In the genomic region with DNA sequence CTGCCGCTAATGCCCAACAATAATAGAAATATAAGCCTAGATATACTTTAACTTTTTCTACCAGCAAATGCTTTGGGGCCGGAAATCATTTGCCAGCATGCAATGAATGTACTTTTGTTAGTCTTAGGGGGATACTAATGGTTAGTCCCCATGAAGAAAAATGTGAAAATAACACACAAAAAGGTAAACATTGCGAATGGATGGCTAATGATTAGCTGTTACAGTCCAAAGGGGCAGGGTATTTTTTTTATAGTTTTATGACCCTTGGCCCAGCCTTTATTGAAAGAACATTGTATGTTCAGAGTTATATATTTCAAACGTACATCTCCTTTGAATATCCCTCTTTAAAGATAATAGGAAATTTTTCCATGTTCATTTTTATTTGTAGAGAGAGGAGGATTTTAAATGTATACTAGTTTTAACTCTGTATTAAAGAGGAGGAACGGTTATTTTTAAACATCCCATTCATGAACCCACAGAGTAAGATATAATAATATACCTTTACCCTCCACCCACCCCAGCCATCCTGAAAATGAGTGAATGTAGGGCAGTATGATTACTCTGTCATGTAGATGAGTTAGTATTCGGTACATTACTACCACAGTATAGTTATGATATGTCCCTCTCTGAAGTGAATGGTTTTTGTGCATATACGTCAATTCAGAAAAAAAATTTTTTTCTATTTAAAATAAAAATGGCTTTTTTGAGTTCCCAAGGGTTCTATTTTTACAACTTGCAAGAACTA, we compare ENCODE assay signal across 1 cellular context.
TF ChIP-seq lines count a peak whose summit lies in the region.

No MANE protein-coding gene starts in this region.

TF ChIP-seq in HepG2, 621 proteins besides CTCF, POLR2A, EP300 and RAD21 (continued from another document and continues in another):
- TF ChIP-seq, protein P1, sequence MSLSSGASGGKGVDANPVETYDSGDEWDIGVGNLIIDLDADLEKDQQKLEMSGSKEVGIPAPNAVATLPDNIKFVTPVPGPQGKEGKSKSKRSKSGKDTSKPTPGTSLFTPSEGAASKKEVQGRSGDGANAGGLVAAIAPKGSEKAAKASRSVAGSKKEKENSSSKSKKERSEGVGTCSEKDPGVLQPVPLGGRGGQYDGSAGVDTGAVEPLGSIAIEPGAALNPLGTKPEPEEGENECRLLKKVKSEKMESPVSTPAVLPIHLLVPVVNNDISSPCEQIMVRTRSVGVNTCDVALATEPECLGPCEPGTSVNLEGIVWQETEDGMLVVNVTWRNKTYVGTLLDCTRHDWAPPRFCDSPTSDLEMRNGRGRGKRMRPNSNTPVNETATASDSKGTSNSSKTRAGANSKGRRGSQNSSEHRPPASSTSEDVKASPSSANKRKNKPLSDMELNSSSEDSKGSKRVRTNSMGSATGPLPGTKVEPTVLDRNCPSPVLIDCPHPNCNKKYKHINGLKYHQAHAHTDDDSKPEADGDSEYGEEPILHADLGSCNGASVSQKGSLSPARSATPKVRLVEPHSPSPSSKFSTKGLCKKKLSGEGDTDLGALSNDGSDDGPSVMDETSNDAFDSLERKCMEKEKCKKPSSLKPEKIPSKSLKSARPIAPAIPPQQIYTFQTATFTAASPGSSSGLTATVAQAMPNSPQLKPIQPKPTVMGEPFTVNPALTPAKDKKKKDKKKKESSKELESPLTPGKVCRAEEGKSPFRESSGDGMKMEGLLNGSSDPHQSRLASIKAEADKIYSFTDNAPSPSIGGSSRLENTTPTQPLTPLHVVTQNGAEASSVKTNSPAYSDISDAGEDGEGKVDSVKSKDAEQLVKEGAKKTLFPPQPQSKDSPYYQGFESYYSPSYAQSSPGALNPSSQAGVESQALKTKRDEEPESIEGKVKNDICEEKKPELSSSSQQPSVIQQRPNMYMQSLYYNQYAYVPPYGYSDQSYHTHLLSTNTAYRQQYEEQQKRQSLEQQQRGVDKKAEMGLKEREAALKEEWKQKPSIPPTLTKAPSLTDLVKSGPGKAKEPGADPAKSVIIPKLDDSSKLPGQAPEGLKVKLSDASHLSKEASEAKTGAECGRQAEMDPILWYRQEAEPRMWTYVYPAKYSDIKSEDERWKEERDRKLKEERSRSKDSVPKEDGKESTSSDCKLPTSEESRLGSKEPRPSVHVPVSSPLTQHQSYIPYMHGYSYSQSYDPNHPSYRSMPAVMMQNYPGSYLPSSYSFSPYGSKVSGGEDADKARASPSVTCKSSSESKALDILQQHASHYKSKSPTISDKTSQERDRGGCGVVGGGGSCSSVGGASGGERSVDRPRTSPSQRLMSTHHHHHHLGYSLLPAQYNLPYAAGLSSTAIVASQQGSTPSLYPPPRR (CRISPR knock-in tag; IDR thresholded peaks at IDR 0.05; ENCODE audit: borderline replicate concordance), result peak; percentile 65; the same call in 1 of the 2 replicates
- TF ChIP-seq, protein P2, sequence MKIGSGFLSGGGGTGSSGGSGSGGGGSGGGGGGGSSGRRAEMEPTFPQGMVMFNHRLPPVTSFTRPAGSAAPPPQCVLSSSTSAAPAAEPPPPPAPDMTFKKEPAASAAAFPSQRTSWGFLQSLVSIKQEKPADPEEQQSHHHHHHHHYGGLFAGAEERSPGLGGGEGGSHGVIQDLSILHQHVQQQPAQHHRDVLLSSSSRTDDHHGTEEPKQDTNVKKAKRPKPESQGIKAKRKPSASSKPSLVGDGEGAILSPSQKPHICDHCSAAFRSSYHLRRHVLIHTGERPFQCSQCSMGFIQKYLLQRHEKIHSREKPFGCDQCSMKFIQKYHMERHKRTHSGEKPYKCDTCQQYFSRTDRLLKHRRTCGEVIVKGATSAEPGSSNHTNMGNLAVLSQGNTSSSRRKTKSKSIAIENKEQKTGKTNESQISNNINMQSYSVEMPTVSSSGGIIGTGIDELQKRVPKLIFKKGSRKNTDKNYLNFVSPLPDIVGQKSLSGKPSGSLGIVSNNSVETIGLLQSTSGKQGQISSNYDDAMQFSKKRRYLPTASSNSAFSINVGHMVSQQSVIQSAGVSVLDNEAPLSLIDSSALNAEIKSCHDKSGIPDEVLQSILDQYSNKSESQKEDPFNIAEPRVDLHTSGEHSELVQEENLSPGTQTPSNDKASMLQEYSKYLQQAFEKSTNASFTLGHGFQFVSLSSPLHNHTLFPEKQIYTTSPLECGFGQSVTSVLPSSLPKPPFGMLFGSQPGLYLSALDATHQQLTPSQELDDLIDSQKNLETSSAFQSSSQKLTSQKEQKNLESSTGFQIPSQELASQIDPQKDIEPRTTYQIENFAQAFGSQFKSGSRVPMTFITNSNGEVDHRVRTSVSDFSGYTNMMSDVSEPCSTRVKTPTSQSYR (CRISPR knock-in tag; IDR thresholded peaks at IDR 0.05; ENCODE audit: borderline replicate concordance), result peak; percentile 46; the same call in 1 of the 2 replicates
- TF ChIP-seq NFIC (IDR thresholded peaks at IDR 0.05; ENCODE audit: low read length) (peak; percentile 92), STAT5B (CRISPR knock-in tag; IDR thresholded peaks at IDR 0.05) (no peak), THAP11 (CRISPR knock-in tag; IDR thresholded peaks at IDR 0.05) (peak; percentile 17; the same call in 1 of the 2 replicates), EHMT2 (IDR thresholded peaks at IDR 0.05; ENCODE audit: borderline replicate concordance, low read depth, low read length) (peak; percentile 54; the same call in 1 of the 2 replicates), NCOR1 (IDR thresholded peaks at IDR 0.05; ENCODE audit: borderline replicate concordance, low read length) (peak; percentile 92; the same call in 1 of the 2 replicates), ZNF652 (CRISPR knock-in tag; IDR thresholded peaks at IDR 0.05; ENCODE audit: borderline replicate concordance, low read depth) (peak; percentile 45; the same call in 1 of the 2 replicates), NCOA2 (CRISPR knock-in tag; IDR thresholded peaks at IDR 0.05) (peak; percentile 89), TEAD2 (CRISPR knock-in tag; IDR thresholded peaks at IDR 0.05) (no peak), SRY (CRISPR knock-in tag; IDR thresholded peaks at IDR 0.05) (no peak), ASH2L (IDR thresholded peaks at IDR 0.05; ENCODE audit: insufficient read length, low read depth, low read length) (peak; percentile 89), YY1 (IDR thresholded peaks at IDR 0.05; ENCODE audit: insufficient read depth, insufficient replicate concordance, low read depth, low read length) (no peak), PBX2 (CRISPR knock-in tag; IDR thresholded peaks at IDR 0.05) (no peak), ZNF331 (CRISPR knock-in tag; IDR thresholded peaks at IDR 0.05) (peak; percentile 17; the same call in 1 of the 2 replicates), GATAD2A (CRISPR knock-in tag; IDR thresholded peaks at IDR 0.05) (peak; percentile 83), SOX6 (IDR thresholded peaks at IDR 0.05) (no peak), SOX6 (CRISPR knock-in tag; IDR thresholded peaks at IDR 0.05) (peak; percentile 68), TBL1XR1 (IDR thresholded peaks at IDR 0.05; ENCODE audit: borderline replicate concordance, low read length, partially characterized antibody) (no peak), ZBTB20 (CRISPR knock-in tag; IDR thresholded peaks at IDR 0.05; ENCODE audit: borderline replicate concordance, low read depth) (peak; percentile 39; the same call in 1 of the 2 replicates), FOXJ3 (CRISPR knock-in tag; IDR thresholded peaks at IDR 0.05; ENCODE audit: borderline replicate concordance) (peak; percentile 87; the same call in 1 of the 2 replicates), HOXD1 (CRISPR knock-in tag; IDR thresholded peaks at IDR 0.05) (no peak), DPF2 (CRISPR knock-in tag; IDR thresholded peaks at IDR 0.05; ENCODE audit: borderline replicate concordance, low read depth) (peak; percentile 67; the same call in 1 of the 2 replicates), AHR (CRISPR knock-in tag; IDR thresholded peaks at IDR 0.05) (no peak), HMG20A (CRISPR knock-in tag; IDR thresholded peaks at IDR 0.05; ENCODE audit: borderline replicate concordance) (peak; percentile 80; the same call in 1 of the 2 replicates)
- TF ChIP-seq, protein P3, sequence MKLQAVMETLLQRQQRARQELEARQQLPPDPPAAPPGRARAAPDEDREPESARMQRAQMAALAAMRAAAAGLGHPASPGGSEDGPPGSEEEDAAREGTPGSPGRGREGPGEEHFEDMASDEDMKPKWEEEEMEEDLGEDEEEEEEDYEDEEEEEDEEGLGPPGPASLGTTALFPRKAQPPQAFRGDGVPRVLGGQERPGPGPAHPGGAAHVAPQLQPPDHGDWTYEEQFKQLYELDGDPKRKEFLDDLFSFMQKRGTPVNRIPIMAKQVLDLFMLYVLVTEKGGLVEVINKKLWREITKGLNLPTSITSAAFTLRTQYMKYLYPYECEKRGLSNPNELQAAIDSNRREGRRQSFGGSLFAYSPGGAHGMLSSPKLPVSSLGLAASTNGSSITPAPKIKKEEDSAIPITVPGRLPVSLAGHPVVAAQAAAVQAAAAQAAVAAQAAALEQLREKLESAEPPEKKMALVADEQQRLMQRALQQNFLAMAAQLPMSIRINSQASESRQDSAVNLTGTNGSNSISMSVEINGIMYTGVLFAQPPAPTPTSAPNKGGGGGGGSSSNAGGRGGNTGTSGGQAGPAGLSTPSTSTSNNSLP (IDR thresholded peaks at IDR 0.05; ENCODE audit: low read depth, low read length), result peak; percentile 93
- TF ChIP-seq, protein P4, sequence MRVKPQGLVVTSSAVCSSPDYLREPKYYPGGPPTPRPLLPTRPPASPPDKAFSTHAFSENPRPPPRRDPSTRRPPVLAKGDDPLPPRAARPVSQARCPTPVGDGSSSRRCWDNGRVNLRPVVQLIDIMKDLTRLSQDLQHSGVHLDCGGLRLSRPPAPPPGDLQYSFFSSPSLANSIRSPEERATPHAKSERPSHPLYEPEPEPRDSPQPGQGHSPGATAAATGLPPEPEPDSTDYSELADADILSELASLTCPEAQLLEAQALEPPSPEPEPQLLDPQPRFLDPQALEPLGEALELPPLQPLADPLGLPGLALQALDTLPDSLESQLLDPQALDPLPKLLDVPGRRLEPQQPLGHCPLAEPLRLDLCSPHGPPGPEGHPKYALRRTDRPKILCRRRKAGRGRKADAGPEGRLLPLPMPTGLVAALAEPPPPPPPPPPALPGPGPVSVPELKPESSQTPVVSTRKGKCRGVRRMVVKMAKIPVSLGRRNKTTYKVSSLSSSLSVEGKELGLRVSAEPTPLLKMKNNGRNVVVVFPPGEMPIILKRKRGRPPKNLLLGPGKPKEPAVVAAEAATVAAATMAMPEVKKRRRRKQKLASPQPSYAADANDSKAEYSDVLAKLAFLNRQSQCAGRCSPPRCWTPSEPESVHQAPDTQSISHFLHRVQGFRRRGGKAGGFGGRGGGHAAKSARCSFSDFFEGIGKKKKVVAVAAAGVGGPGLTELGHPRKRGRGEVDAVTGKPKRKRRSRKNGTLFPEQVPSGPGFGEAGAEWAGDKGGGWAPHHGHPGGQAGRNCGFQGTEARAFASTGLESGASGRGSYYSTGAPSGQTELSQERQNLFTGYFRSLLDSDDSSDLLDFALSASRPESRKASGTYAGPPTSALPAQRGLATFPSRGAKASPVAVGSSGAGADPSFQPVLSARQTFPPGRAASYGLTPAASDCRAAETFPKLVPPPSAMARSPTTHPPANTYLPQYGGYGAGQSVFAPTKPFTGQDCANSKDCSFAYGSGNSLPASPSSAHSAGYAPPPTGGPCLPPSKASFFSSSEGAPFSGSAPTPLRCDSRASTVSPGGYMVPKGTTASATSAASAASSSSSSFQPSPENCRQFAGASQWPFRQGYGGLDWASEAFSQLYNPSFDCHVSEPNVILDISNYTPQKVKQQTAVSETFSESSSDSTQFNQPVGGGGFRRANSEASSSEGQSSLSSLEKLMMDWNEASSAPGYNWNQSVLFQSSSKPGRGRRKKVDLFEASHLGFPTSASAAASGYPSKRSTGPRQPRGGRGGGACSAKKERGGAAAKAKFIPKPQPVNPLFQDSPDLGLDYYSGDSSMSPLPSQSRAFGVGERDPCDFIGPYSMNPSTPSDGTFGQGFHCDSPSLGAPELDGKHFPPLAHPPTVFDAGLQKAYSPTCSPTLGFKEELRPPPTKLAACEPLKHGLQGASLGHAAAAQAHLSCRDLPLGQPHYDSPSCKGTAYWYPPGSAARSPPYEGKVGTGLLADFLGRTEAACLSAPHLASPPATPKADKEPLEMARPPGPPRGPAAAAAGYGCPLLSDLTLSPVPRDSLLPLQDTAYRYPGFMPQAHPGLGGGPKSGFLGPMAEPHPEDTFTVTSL (CRISPR knock-in tag; IDR thresholded peaks at IDR 0.05; ENCODE audit: borderline replicate concordance), result peak; percentile 72; the same call in 1 of the 2 replicates
- TF ChIP-seq, protein P5, sequence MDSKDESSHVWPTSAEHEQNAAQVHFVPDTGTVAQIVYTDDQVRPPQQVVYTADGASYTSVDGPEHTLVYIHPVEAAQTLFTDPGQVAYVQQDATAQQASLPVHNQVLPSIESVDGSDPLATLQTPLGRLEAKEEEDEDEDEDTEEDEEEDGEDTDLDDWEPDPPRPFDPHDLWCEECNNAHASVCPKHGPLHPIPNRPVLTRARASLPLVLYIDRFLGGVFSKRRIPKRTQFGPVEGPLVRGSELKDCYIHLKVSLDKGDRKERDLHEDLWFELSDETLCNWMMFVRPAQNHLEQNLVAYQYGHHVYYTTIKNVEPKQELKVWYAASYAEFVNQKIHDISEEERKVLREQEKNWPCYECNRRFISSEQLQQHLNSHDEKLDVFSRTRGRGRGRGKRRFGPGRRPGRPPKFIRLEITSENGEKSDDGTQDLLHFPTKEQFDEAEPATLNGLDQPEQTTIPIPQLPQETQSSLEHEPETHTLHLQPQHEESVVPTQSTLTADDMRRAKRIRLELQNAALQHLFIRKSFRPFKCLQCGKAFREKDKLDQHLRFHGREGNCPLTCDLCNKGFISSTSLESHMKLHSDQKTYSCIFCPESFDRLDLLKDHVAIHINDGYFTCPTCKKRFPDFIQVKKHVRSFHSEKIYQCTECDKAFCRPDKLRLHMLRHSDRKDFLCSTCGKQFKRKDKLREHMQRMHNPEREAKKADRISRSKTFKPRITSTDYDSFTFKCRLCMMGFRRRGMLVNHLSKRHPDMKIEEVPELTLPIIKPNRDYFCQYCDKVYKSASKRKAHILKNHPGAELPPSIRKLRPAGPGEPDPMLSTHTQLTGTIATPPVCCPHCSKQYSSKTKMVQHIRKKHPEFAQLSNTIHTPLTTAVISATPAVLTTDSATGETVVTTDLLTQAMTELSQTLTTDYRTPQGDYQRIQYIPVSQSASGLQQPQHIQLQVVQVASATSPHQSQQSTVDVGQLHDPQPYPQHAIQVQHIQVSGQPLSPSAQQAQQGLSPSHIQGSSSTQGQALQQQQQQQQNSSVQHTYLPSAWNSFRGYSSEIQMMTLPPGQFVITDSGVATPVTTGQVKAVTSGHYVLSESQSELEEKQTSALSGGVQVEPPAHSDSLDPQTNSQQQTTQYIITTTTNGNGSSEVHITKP (CRISPR knock-in tag; IDR thresholded peaks at IDR 0.05; ENCODE audit: low read depth), result peak; percentile 43; the same call in 1 of the 2 replicates
